In the genomic region with DNA sequence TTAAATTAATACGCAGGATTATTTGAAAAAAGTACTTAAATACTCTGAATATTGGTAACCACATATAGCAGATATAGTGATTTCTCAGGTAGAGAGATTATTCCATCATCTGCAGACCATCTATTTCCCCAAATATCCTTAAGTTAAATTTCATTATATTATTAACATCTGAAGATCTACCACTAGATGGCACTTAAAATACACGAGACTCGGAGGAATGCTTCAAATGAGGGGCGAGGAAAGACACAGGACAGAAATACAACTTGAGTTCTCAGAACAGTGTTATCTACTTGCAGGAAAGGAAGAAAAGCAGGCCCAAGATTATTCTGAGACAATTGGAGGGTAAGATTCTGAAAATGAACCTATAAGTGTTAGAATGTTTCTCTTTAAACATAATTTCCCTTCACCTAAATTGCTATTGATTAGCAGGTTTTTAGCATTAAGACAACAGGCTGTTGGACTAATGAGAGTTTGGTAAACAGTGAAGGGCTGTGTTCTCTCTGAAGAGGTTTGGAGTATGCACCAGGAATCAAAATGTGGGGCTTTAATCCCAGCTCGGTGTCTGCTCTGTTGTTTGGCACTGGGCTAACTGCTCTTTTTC, we compare ENCODE assay signal across 8 cellular contexts.
DNase-seq lines count a peak whose midpoint lies in the region; ATAC-seq, FAIRE-seq and TF ChIP-seq lines count a peak whose summit lies in the region.

No MANE protein-coding gene starts in this region.

- no peaks in the 10 kb centered on the region for H3K36me3 Mint-ChIP-seq in chondrocyte (ENCODE audit: low read depth)
- H3K36me3 Mint-ChIP-seq in nephron progenitor cell (ENCODE audit: low read depth) = no peaks in the 10 kb centered on the region

- H3K4me1 Mint-ChIP-seq in chondrocyte (ENCODE audit: low read depth) (peaks cover 3% of the 10 kb centered on the region), nephron progenitor cell (peaks cover 13% of the 10 kb centered on the region)

- no peak overlapping the region for H3K27ac Mint-ChIP-seq in chondrocyte (ENCODE audit: unreplicated experiment)
- H3K27ac Mint-ChIP-seq in nephron progenitor cell = no peak overlapping the region

- no peak for TF ChIP-seq POLR2A in GM12891 (IDR thresholded peaks at IDR 0.05; ENCODE audit: low read depth, low read length)

- H3K9me3 Mint-ChIP-seq in chondrocyte (ENCODE audit: low read depth) (no peaks in the 10 kb centered on the region), nephron progenitor cell (no peaks in the 10 kb centered on the region)

- H3K4me3 Mint-ChIP-seq in chondrocyte (ENCODE audit: unreplicated experiment) (no peak overlapping the region), nephron progenitor cell (no peak overlapping the region)

- FAIRE-seq in GM12891 (lab: Jason Lieb, UNC) = no peak

- DNase-seq in GM12865 (ENCODE audit: low read depth) (peak; percentile 73), NCI-H748 (lab: John Stamatoyannopoulos, UW; ENCODE audit: unreplicated experiment) (peak; percentile 67), chondrocyte (ENCODE audit: low spot score) (no peak), nephron progenitor cell (no peak), GM12891 (ENCODE audit: insufficient read length, low spot score) (no peak)

- ATAC-seq in HG02852 (IDR thresholded peaks at IDR 0.05; ENCODE audit: unreplicated experiment) = peak; percentile 44
- ATAC-seq in HG03108 (IDR thresholded peaks at IDR 0.05; ENCODE audit: unreplicated experiment) = no peak
- ATAC-seq in GM21717 (IDR thresholded peaks at IDR 0.05; ENCODE audit: unreplicated experiment) = no peak

- peaks cover 43% of the 10 kb centered on the region for H3K27me3 Mint-ChIP-seq in chondrocyte (ENCODE audit: low read depth)
- H3K27me3 Mint-ChIP-seq in nephron progenitor cell (ENCODE audit: low read depth, poor library complexity) = no peaks in the 10 kb centered on the region

- peak; percentile 38 for TF ChIP-seq CTCF in GM12865 (IDR thresholded peaks at IDR 0.05; ENCODE audit: insufficient read depth, low read depth, low read length, missing control alignments)
- TF ChIP-seq CTCF in chondrocyte (IDR thresholded peaks at IDR 0.05) = peak; percentile 83
- TF ChIP-seq CTCF in nephron progenitor cell (IDR thresholded peaks at IDR 0.05) = peak; percentile 60

- H3K4me3 ChIP-seq in GM12865 (ENCODE audit: low read depth, low read length) = no peak overlapping the region

TF ChIP-seq in GM12891, 5 proteins besides CTCF, POLR2A, EP300 and RAD21:
- TF ChIP-seq POLR2AphosphoS5 (IDR thresholded peaks at IDR 0.05; ENCODE audit: low read depth, low read length) = no peak
- TF ChIP-seq TAF1 (IDR thresholded peaks at IDR 0.05; ENCODE audit: low read depth, low read length) = no peak
- TF ChIP-seq POU2F2 (IDR thresholded peaks at IDR 0.05; ENCODE audit: low read depth, low read length) = no peak
- TF ChIP-seq PAX5 (IDR thresholded peaks at IDR 0.05; ENCODE audit: insufficient read depth, low read length, severe bottlenecking) = no peak
- TF ChIP-seq SPI1 (IDR thresholded peaks at IDR 0.05; ENCODE audit: low read depth, low read length) = no peak
TF ChIP-seq in GM12891: peak in this region for 0.

Comparison
In these comparisons a context has a peak if more than half of its experiments do, and no peak if none do; other contexts are left out.
1. DNase-seq: peak in GM12865 (single experiment) and NCI-H748 (single experiment); none in chondrocyte (single experiment), nephron progenitor cell (single experiment) and GM12891 (single experiment).
2. Peak in every context shown above with its lines, with median percentiles within 50 percentile points of each other: CTCF ChIP-seq.